In the genomic region with DNA sequence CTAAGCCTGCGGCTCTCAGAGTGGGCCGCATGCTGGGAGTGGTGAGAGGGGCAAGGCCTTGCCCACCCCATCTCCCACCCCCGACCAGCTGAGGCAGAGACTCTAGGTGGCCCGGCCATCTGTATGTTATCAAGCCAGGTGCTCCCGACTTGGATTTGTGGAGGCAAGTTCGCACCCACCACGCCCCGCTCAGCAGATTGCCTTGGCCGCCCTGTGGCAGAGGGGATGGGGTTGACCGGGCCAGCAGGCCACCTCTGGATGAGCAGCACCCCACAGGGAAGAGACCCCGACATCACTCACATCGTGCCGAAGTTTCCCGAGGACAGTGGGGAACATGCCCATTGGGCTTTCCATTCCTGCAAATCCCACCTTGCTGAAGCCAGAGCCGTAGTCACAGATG, we compare ENCODE assay signal across 22 cellular contexts.
"Had no signal": no experiment of that assay in that cellular context is flagged by ENCODE, and none has a peak within 500 bp of the region (broad histone marks: within the 10 kb centered on the region; RNA-seq: fewer than 3 reads in every experiment).

No MANE protein-coding gene starts in this region.

- ATAC-seq: foreskin keratinocyte, gastroesophageal sphincter, heart left ventricle, left cardiac atrium, left lung, left ventricle myocardium superior, mucosa of descending colon had no signal

- H3K27me3 ChIP-seq: dorsolateral prefrontal cortex, foreskin keratinocyte had no signal

- H3K36me3 Mint-ChIP-seq: mesothelial cell of epicardium had no signal

- H3K4me3 ChIP-seq: coronary artery, dorsolateral prefrontal cortex, esophagus muscularis mucosa, gastroesophageal sphincter, heart left ventricle, left lung, lower lobe of right lung, mucosa of descending colon had no signal

- H3K4me1 ChIP-seq: esophagus muscularis mucosa, foreskin keratinocyte, gastroesophageal sphincter, heart left ventricle, left lung, lower lobe of right lung had no signal

- H3K27ac Mint-ChIP-seq: mesothelial cell of epicardium had no signal

- H3K4me3 Mint-ChIP-seq: mesothelial cell of epicardium had no signal

- H3K9me3 ChIP-seq: esophagus muscularis mucosa, gastroesophageal sphincter, heart left ventricle, left lung, lower lobe of right lung, mucosa of descending colon had no signal

- FAIRE-seq: colon, endothelial cell of umbilical vein, frontal cortex, islet of Langerhans, keratinocyte had no signal

- DNase-seq: dermis blood vessel endothelial cell; dorsolateral prefrontal cortex; effector CD4-positive, alpha-beta T cell; effector memory CD4-positive, alpha-beta T cell; foreskin keratinocyte; heart left ventricle; hippocampal formation; left cardiac atrium; left lung; left ventricle myocardium superior; lower lobe of right lung; mesenchymal stem cell; mucosa of descending colon had no signal

- H3K27ac ChIP-seq: coronary artery, dorsolateral prefrontal cortex, esophagus muscularis mucosa, foreskin keratinocyte, gastroesophageal sphincter, heart left ventricle, left lung, lower lobe of right lung had no signal

- H3K36me3 ChIP-seq: esophagus muscularis mucosa, gastroesophageal sphincter, heart left ventricle, left lung, lower lobe of right lung had no signal
